15 cellular contexts compared by ENCODE assay signal in genomic region chr3:122908251-122908650, GRCh38.
DNase-seq lines count a peak whose midpoint lies in the region; ATAC-seq and TF ChIP-seq lines count a peak whose summit lies in the region.
"Had no signal": no experiment of that assay in that cellular context is flagged by ENCODE, and none has a peak within 500 bp of the region (broad histone marks: within the 10 kb centered on the region; RNA-seq: fewer than 3 reads in every experiment).

No MANE protein-coding gene starts in this region.

- H3K27me3 ChIP-seq in mesendoderm (ENCODE audit: insufficient read depth, low read length, poor library complexity) (no peaks in the 10 kb centered on the region), suprapubic skin (peaks cover 24% of the 10 kb centered on the region)
- H3K27me3 ChIP-seq: BLaER1 treated with 17β-estradiol and CSF1 and Interleukin-3, amounts not matched to agents 10 nM and 100 nM had no signal

- no peaks in the 10 kb centered on the region for H3K79me2 ChIP-seq in mesendoderm (ENCODE audit: control insufficient read depth, insufficient read depth, low read length)

- H3K9ac ChIP-seq in mesendoderm (ENCODE audit: low read length): no peak overlapping the region
- H3K9ac ChIP-seq: BLaER1 treated with 17β-estradiol and CSF1 and Interleukin-3, amounts not matched to agents 10 nM and 100 nM had no signal

- no peak overlapping the region for H2AK5ac ChIP-seq in mesendoderm (ENCODE audit: low read length)

- no peak overlapping the region for H2BK5ac ChIP-seq in mesendoderm (ENCODE audit: low read length)

- H4K8ac ChIP-seq in mesendoderm (ENCODE audit: low read depth, low read length): no peak overlapping the region

- no peak for ATAC-seq in GM18502 (IDR thresholded peaks at IDR 0.05; ENCODE audit: poor library complexity, unreplicated experiment)
- ATAC-seq: CD8-positive, alpha-beta T cell had no signal

- H3K4ac ChIP-seq in mesendoderm (ENCODE audit: low read depth, low read length): no peak overlapping the region

- TF ChIP-seq POLR2A in suprapubic skin (IDR thresholded peaks at IDR 0.05): no peak

- no peaks in the 10 kb centered on the region for H3K36me3 ChIP-seq in HEK293 (ENCODE audit: control insufficient read depth in 2 of 2, insufficient read depth in 1 of 2, low read length in 2 of 2)
- H3K36me3 ChIP-seq in mesendoderm (ENCODE audit: control insufficient read depth, insufficient read depth, low read length): no peaks in the 10 kb centered on the region
- no peaks in the 10 kb centered on the region for H3K36me3 ChIP-seq in suprapubic skin
- H3K36me3 ChIP-seq: BLaER1 treated with 17β-estradiol and CSF1 and Interleukin-3, amounts not matched to agents 10 nM and 100 nM had no signal

- no peak overlapping the region for H4K5ac ChIP-seq in mesendoderm (ENCODE audit: low read length)

- H3K9me3 ChIP-seq in HEK293 (ENCODE audit: control insufficient read depth, insufficient read depth, low read depth, low read length): no peaks in the 10 kb centered on the region
- H3K9me3 ChIP-seq in suprapubic skin: no peaks in the 10 kb centered on the region

- H2BK15ac ChIP-seq in mesendoderm (replicated peaks; ENCODE audit: low read depth): no peak overlapping the region

- H3K4me1 ChIP-seq in HEK293 (ENCODE audit: control insufficient read depth, insufficient read depth, low read length) (no peaks in the 10 kb centered on the region), mesendoderm (ENCODE audit: control insufficient read depth, low read depth, low read length) (no peaks in the 10 kb centered on the region), suprapubic skin (peaks cover 3% of the 10 kb centered on the region)
- H3K4me1 ChIP-seq: BLaER1 treated with 17β-estradiol and CSF1 and Interleukin-3, amounts not matched to agents 10 nM and 100 nM had no signal

- no peak for TF ChIP-seq EP300 in suprapubic skin (IDR thresholded peaks at IDR 0.05)

- no peak overlapping the region for H2BK120ac ChIP-seq in mesendoderm (ENCODE audit: low read depth, low read length)

- H3K27ac ChIP-seq in HEK293 (ENCODE audit: extremely low read depth, low read depth, low read length): no peak overlapping the region
- H3K27ac ChIP-seq in coronary artery: no peak overlapping the region
- no peak overlapping the region for H3K27ac ChIP-seq in mesendoderm (ENCODE audit: low read depth, low read length)
- H3K27ac ChIP-seq in suprapubic skin: no peak overlapping the region
- H3K27ac ChIP-seq: BLaER1 treated with 17β-estradiol and CSF1 and Interleukin-3, amounts not matched to agents 10 nM and 100 nM; HL-60 had no signal

- H3K4me3 ChIP-seq in HEK293 (ENCODE audit: low read depth, low read length) (no peak overlapping the region), coronary artery (no peak overlapping the region), mesendoderm (ENCODE audit: low read length) (no peak overlapping the region), suprapubic skin (no peak overlapping the region)
- H3K4me3 ChIP-seq: BLaER1 treated with 17β-estradiol and CSF1 and Interleukin-3, amounts not matched to agents 10 nM and 100 nM had no signal

- POLR2A ChIA-PET in HEK293 (lab: Yijun Ruan, JAX): no interaction called here

- H3K18ac ChIP-seq in mesendoderm (ENCODE audit: low read length): no peak overlapping the region

- CTCF ChIA-PET in HEK293 (lab: Yijun Ruan, JAX): no interaction called here

- TF ChIP-seq CTCF in HEK293 (tag by site-specific recombination; IDR thresholded peaks at IDR 0.05) (no peak), coronary artery (IDR thresholded peaks at IDR 0.05) (no peak), suprapubic skin (IDR thresholded peaks at IDR 0.05) (no peak)

- DNase-seq in coronary artery (ENCODE audit: low spot score): peak; percentile 12
- peak; percentile 67 for DNase-seq in mesendoderm
- peak; percentile 6 for DNase-seq in ureter (ENCODE audit: low spot score)
- DNase-seq in suprapubic skin (ENCODE audit: low spot score in 2 of 2): no peak
- DNase-seq in activated CD4-positive, alpha-beta T cell treated with anti-CD3 and anti-CD28 coated beads for 4 hours: no peak
- DNase-seq: Calu3; CD8-positive, alpha-beta T cell; DMS79 treated with DMSO at 0.1 percent for 48 hours; GF-D8; GOT3; H9 had no signal

- no peaks in the 10 kb centered on the region for H3K79me1 ChIP-seq in mesendoderm (ENCODE audit: low read length)

- WGBS in mesendoderm (ENCODE audit: extremely low coverage, insufficient coverage, low lambda C conversion rate): no CpG with 5 or more reads among the region's 3 CpGs
- 73% methylated on average over 3 of the region's 3 CpGs for WGBS in suprapubic skin

- no peak overlapping the region for H3K23ac ChIP-seq in mesendoderm (ENCODE audit: low read length)

- no peak overlapping the region for H3K4me2 ChIP-seq in mesendoderm (ENCODE audit: low read length)
- H3K4me2 ChIP-seq: BLaER1 treated with 17β-estradiol and CSF1 and Interleukin-3, amounts not matched to agents 10 nM and 100 nM had no signal

- H3K56ac ChIP-seq in mesendoderm (ENCODE audit: low read length): no peak overlapping the region

TF ChIP-seq in HEK293, 187 proteins besides CTCF, POLR2A, EP300 and RAD21:
- no peak for TF ChIP-seq ZNF221 (tag by site-specific recombination; IDR thresholded peaks at IDR 0.05; ENCODE audit: borderline replicate concordance)
- peak; percentile 16; the same call in 1 of the 2 replicates for TF ChIP-seq ZNF426 (tag by site-specific recombination; IDR thresholded peaks at IDR 0.05)

Comparison
In these comparisons a context has a peak if more than half of its experiments do, and no peak if none do; other contexts are left out.
1. DNase-seq: peak in coronary artery (single experiment), mesendoderm (single experiment) and ureter (single experiment); none in suprapubic skin (0 of 2) and activated CD4-positive, alpha-beta T cell treated with anti-CD3 and anti-CD28 coated beads for 4 hours (0 of 2).